11 cellular contexts compared by ENCODE assay signal in the genomic region with DNA sequence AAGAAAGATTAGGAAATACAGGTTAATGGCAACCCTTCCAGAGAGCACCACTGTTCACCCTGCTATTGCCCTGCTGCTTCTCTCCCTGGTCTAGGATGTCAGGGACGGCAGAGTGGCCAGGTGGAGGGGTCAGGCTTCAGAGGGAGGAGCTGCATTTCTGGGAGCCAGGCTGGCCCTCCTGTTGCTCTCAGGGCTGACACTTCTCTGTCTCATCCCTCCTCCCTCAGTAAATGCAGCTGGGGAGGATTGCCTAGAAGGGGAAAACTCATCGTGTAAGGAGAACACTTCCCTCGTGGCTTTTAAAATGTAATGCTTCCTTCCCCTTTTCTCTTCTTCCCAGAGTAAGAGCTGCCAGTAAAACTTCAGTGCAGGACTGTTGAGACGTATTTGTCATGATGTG. TPM values are rescaled to one million over a fixed set of nuclear protein-coding genes. Genes with fewer than 3 reads are reported as not detected.
A peak's percentile ranks its signal among the peaks of the same experiment; 100 is the strongest.
DNase-seq lines count a peak whose midpoint lies in the region; ATAC-seq and TF ChIP-seq lines count a peak whose summit lies in the region.
"Had no signal": no experiment of that assay in that cellular context is flagged by ENCODE, and none has a peak within 500 bp of the region (broad histone marks: within the 10 kb centered on the region; RNA-seq: fewer than 3 reads in every experiment).

No MANE protein-coding gene starts in this region.

- DNase-seq in CD8-positive, alpha-beta memory T cell = no peak
- DNase-seq in Karpas-422 = no peak
- DNase-seq in chondrocyte (ENCODE audit: low spot score) = no peak
- peak; percentile 32 for DNase-seq in nephron progenitor cell
- no peak for DNase-seq in HK-2 (ENCODE audit: unreplicated experiment)
- no peak for DNase-seq in NCI-H187 treated with DMSO at 0.1 percent for 48 hours (lab: John Stamatoyannopoulos, UW)
- DNase-seq in D341Med (ENCODE audit: low spot score) = no peak
- DNase-seq: anterior cingulate cortex had no signal

- H3K27me3 ChIP-seq in CD8-positive, alpha-beta memory T cell (ENCODE audit: insufficient read depth, low read length, poor library complexity, severe bottlenecking) = no peaks in the 10 kb centered on the region
- H3K27me3 ChIP-seq in Karpas-422 (ENCODE audit: low read length) = no peaks in the 10 kb centered on the region

- TF ChIP-seq CTCF in chondrocyte (IDR thresholded peaks at IDR 0.05) = no peak
- no peak for TF ChIP-seq CTCF in nephron progenitor cell (IDR thresholded peaks at IDR 0.05)

- peak overlapping the region; percentile 67 for H3K4me2 ChIP-seq in Karpas-422 (ENCODE audit: low read depth, low read length, poor library complexity, severe bottlenecking)

- peak overlapping the region; percentile 17; the same call in 1 of the 2 replicates for H3K9ac ChIP-seq in Karpas-422 (ENCODE audit: low read length)
- H3K9ac ChIP-seq: parathyroid adenoma had no signal

- H2AFZ ChIP-seq in Karpas-422 (ENCODE audit: low read length) = no peak overlapping the region
- H2AFZ ChIP-seq: parathyroid adenoma had no signal

- POLR2A ChIA-PET in CD8-positive, alpha-beta memory T cell (lab: Charles Lee) = no interaction called here

- H3K4me1 ChIP-seq in CD8-positive, alpha-beta memory T cell (ENCODE audit: insufficient read depth, low read length) = peaks cover 83% of the 10 kb centered on the region
- H3K4me1 ChIP-seq in Karpas-422 (ENCODE audit: low read length) = peaks cover 100% of the 10 kb centered on the region

- no peak overlapping the region for H3K27ac ChIP-seq in CD8-positive, alpha-beta memory T cell (ENCODE audit: low read depth, low read length)
- peak overlapping the region; percentile 90 for H3K27ac ChIP-seq in Karpas-422 (ENCODE audit: low read length)
- H3K27ac ChIP-seq: parathyroid adenoma had no signal

- peaks cover 23% of the 10 kb centered on the region for H4K20me1 ChIP-seq in Karpas-422 (ENCODE audit: insufficient read depth, low read depth, low read length)

- H3K27ac Mint-ChIP-seq in CD8-positive, alpha-beta memory T cell = peak overlapping the region in 6 of 8 donors; percentile 9 to 71 (median 38)
- H3K27ac Mint-ChIP-seq in chondrocyte (ENCODE audit: unreplicated experiment) (peak overlapping the region; percentile 87), nephron progenitor cell (peak overlapping the region; percentile 95)

- H3K4me3 Mint-ChIP-seq in CD8-positive, alpha-beta memory T cell = peak overlapping the region in 1 of 7 donors; percentile 30
- H3K4me3 Mint-ChIP-seq in chondrocyte (ENCODE audit: unreplicated experiment) (no peak overlapping the region), nephron progenitor cell (peak overlapping the region; percentile 44)

- H3K27me3 Mint-ChIP-seq in CD8-positive, alpha-beta memory T cell = no peaks in the 10 kb centered on the region
- H3K27me3 Mint-ChIP-seq in chondrocyte (ENCODE audit: low read depth) (no peaks in the 10 kb centered on the region), nephron progenitor cell (ENCODE audit: low read depth, poor library complexity) (peaks cover 10% of the 10 kb centered on the region)

- ATAC-seq in GM21381 (IDR thresholded peaks at IDR 0.05; ENCODE audit: unreplicated experiment) = no peak

- peaks cover 87 to 100% (median 97%) of the 10 kb centered on the region in 3 donors for H3K4me1 Mint-ChIP-seq in CD8-positive, alpha-beta memory T cell
- H3K4me1 Mint-ChIP-seq in chondrocyte (ENCODE audit: low read depth) (peaks cover 80% of the 10 kb centered on the region), nephron progenitor cell (peaks cover 87% of the 10 kb centered on the region)

- no peak overlapping the region for H3K4me3 ChIP-seq in CD8-positive, alpha-beta memory T cell (ENCODE audit: low read length)
- no peak overlapping the region for H3K4me3 ChIP-seq in Karpas-422 (ENCODE audit: low read length)

- CTCF ChIA-PET in CD8-positive, alpha-beta memory T cell (lab: Charles Lee) = no interaction called here

- H3K36me3 ChIP-seq in CD8-positive, alpha-beta memory T cell (ENCODE audit: insufficient read depth, low read length) = no peaks in the 10 kb centered on the region
- no peaks in the 10 kb centered on the region for H3K36me3 ChIP-seq in Karpas-422 (ENCODE audit: insufficient read depth, low read length)

- H3K79me2 ChIP-seq in Karpas-422 (ENCODE audit: low read length) = peaks cover 100% of the 10 kb centered on the region

- H3K9me3 ChIP-seq in CD8-positive, alpha-beta memory T cell (ENCODE audit: low read length) = no peaks in the 10 kb centered on the region
- no peaks in the 10 kb centered on the region for H3K9me3 ChIP-seq in Karpas-422 (ENCODE audit: low read length)

- H3K9me2 ChIP-seq in Karpas-422 (replicated peaks; ENCODE audit: insufficient read depth, low read length) = no peaks in the 10 kb centered on the region

- H3K36me3 Mint-ChIP-seq in CD8-positive, alpha-beta memory T cell = peaks cover 0 to 5% (median 2%) of the 10 kb centered on the region in 3 donors
- H3K36me3 Mint-ChIP-seq in chondrocyte (ENCODE audit: low read depth) (no peaks in the 10 kb centered on the region), nephron progenitor cell (ENCODE audit: low read depth) (no peaks in the 10 kb centered on the region)

- H3K9me3 Mint-ChIP-seq in CD8-positive, alpha-beta memory T cell = peaks cover 0 to 1% (median 0%) of the 10 kb centered on the region in 5 donors
- H3K9me3 Mint-ChIP-seq in chondrocyte (ENCODE audit: low read depth) (no peaks in the 10 kb centered on the region), nephron progenitor cell (no peaks in the 10 kb centered on the region)

RNA-seq across cellular contexts. Expression of a gene that starts 20.8 kb away (rescaled TPM):
- total RNA-seq in CD8-positive, alpha-beta memory T cell = 10 to 100 TPM; 51.4 to 53.9 TPM
- 9.3 TPM for polyA plus RNA-seq in CD8-positive, alpha-beta memory T cell
- 43.8 and 46.0 TPM in 2 replicates for total RNA-seq in Karpas-422 (2014; rRNA removed; shearing (Covaris generic); ENCODE audit: low replicate concordance)
- total RNA-seq in chondrocyte = 49.1 to 51.6 TPM (median 49.3 TPM) in 3 replicates

RNA-seq across cellular contexts. Expression of a gene that starts 57.5 kb away (rescaled TPM):
- not detected for total RNA-seq in CD8-positive, alpha-beta memory T cell
- polyA plus RNA-seq in CD8-positive, alpha-beta memory T cell = not detected
- total RNA-seq in Karpas-422 (2014; rRNA removed; shearing (Covaris generic); ENCODE audit: low replicate concordance) = not detected in 2 replicates
- total RNA-seq in chondrocyte = not detected in 3 replicates
- total RNA-seq: Daoy had no signal

Comparison
In these comparisons a context has a peak if more than half of its experiments do, and no peak if none do; other contexts are left out.
1. H3K27ac Mint-ChIP-seq: peak in every context shown above with its lines; median percentile 95 in nephron progenitor cell; 87 in chondrocyte; 38 in CD8-positive, alpha-beta memory T cell.